In the genomic region with DNA sequence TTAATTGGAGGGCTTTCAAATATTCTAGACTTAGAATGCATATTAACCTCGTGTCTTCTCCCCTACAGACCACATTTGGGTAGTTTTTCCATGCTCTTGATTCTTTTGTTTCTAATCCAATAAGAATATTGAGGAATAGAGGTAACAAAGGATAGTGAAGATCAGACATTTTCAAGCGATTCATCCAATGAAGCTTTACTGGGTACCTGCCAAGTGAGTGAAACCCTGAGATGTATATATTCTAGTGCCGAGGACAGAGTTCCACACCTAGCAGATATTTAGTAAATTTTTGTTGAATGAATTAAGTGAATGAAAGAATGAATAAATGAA, we compare ENCODE assay signal across 8 cellular contexts. TPM values are rescaled to one million over a fixed set of nuclear protein-coding genes. Genes with fewer than 3 reads are reported as not detected.
A peak's percentile ranks its signal among the peaks of the same experiment; 100 is the strongest.
DNase-seq lines count a peak whose midpoint lies in the region; ATAC-seq and TF ChIP-seq lines count a peak whose summit lies in the region.

No MANE protein-coding gene starts in this region.

- H3K4me3 Mint-ChIP-seq in activated CD4-positive, alpha-beta T cell treated with anti-CD3 and anti-CD28 coated beads, Interleukin-2, amount 10 ng/mL, durations not matched to agents 24 days and 14 days: peak overlapping the region; percentile 93
- peak overlapping the region; percentile 94 for H3K4me3 Mint-ChIP-seq in neural progenitor cell

- peaks cover 23% of the 10 kb centered on the region for H3K36me3 Mint-ChIP-seq in activated CD4-positive, alpha-beta T cell treated with anti-CD3 and anti-CD28 coated beads, Interleukin-2, amount 10 ng/mL, durations not matched to agents 24 days and 14 days (ENCODE audit: low read depth)
- H3K36me3 Mint-ChIP-seq in neural progenitor cell: peaks cover 3% of the 10 kb centered on the region

- peaks cover 29% of the 10 kb centered on the region for H3K4me1 ChIP-seq in Loucy (ENCODE audit: insufficient read depth, low read length, poor library complexity, severe bottlenecking)
- no peaks in the 10 kb centered on the region for H3K4me1 ChIP-seq in colonic mucosa
- H3K4me1 ChIP-seq in neural progenitor cell: peaks cover 6% of the 10 kb centered on the region

- intact Hi-C loops in activated CD4-positive, alpha-beta T cell treated with anti-CD3 and anti-CD28 coated beads, Interleukin-2, amount 10 ng/mL, durations not matched to agents 24 days and 14 days (cut with micrococcal nuclease): loop anchor here (1.0 to 10.0 kb wide), 5 partner anchors 73 to 1283 kb away; partner anchors contain the start of gene N4BP2L2
- intact Hi-C loops in colonic mucosa (cut with DNase I) (loop anchor here (10.0 kb wide), 1 partner anchor 267 kb away; no protein-coding TSS in a partner anchor), posterior cingulate gyrus (cut with DNase I) (no loop called here)

- H3K9ac ChIP-seq in Loucy (ENCODE audit: low read depth, low read length, poor library complexity, severe bottlenecking) (peak overlapping the region; percentile 91), colonic mucosa (ENCODE audit: low read depth in 2 of 2, low read length in 2 of 2) (peak overlapping the region; percentile 13 to 40), neural progenitor cell (peak overlapping the region; percentile 84)

- no peaks in the 10 kb centered on the region for H3K9me3 ChIP-seq in Loucy (ENCODE audit: insufficient read depth, low read depth, low read length)
- no peaks in the 10 kb centered on the region for H3K9me3 ChIP-seq in colonic mucosa
- no peaks in the 10 kb centered on the region for H3K9me3 ChIP-seq in neural progenitor cell (ENCODE audit: low read depth)

- TF ChIP-seq CTCF in Loucy (conservative IDR thresholded peaks at IDR 0.05; ENCODE audit: low read length): no peak
- no peak for TF ChIP-seq CTCF in colonic mucosa (IDR thresholded peaks at IDR 0.05)
- TF ChIP-seq CTCF in neural progenitor cell (IDR thresholded peaks at IDR 0.05): no peak

- H3K27ac ChIP-seq in colonic mucosa (no peak overlapping the region), neural progenitor cell (no peak overlapping the region)

- H2AFZ ChIP-seq in Loucy (ENCODE audit: low read length): peak overlapping the region; percentile 100
- peak overlapping the region; percentile 91 for H2AFZ ChIP-seq in neural progenitor cell (replicated peaks)

- peak overlapping the region; percentile 90 for H3K4me3 ChIP-seq in Loucy (ENCODE audit: low read length, poor library complexity, severe bottlenecking)
- peak overlapping the region; percentile 82 for H3K4me3 ChIP-seq in colonic mucosa
- H3K4me3 ChIP-seq in neural progenitor cell: peak overlapping the region; percentile 84

- H3K27me3 Mint-ChIP-seq in activated CD4-positive, alpha-beta T cell treated with anti-CD3 and anti-CD28 coated beads, Interleukin-2, amount 10 ng/mL, durations not matched to agents 24 days and 14 days: no peaks in the 10 kb centered on the region
- no peaks in the 10 kb centered on the region for H3K27me3 Mint-ChIP-seq in neural progenitor cell (ENCODE audit: insufficient read depth, low read depth)

- DNase-seq in activated CD4-positive, alpha-beta T cell treated with anti-CD3 and anti-CD28 coated beads, Interleukin-2, amount 10 ng/mL, durations not matched to agents 24 days and 14 days: no peak
- no peak for DNase-seq in activated CD4-positive, alpha-beta T cell treated with anti-CD3 and anti-CD28 coated beads for 48 hours
- DNase-seq in colonic mucosa (no peak), neural progenitor cell (ENCODE audit: low spot score) (no peak), posterior cingulate gyrus (no peak), NCI-H226 (no peak)

- peaks cover 26% of the 10 kb centered on the region for H3K4me1 Mint-ChIP-seq in activated CD4-positive, alpha-beta T cell treated with anti-CD3 and anti-CD28 coated beads, Interleukin-2, amount 10 ng/mL, durations not matched to agents 24 days and 14 days
- H3K4me1 Mint-ChIP-seq in neural progenitor cell: peaks cover 18% of the 10 kb centered on the region

- no peaks in the 10 kb centered on the region for H3K9me3 Mint-ChIP-seq in activated CD4-positive, alpha-beta T cell treated with anti-CD3 and anti-CD28 coated beads, Interleukin-2, amount 10 ng/mL, durations not matched to agents 24 days and 14 days
- no peaks in the 10 kb centered on the region for H3K9me3 Mint-ChIP-seq in neural progenitor cell

- H3K79me2 ChIP-seq in Loucy (ENCODE audit: insufficient read depth, low read length): peaks cover 43% of the 10 kb centered on the region
- peaks cover 47% of the 10 kb centered on the region for H3K79me2 ChIP-seq in neural progenitor cell (ENCODE audit: low read depth)

- H3K27me3 ChIP-seq in Loucy (ENCODE audit: insufficient read depth, low read length, poor library complexity, severe bottlenecking) (peaks cover 24% of the 10 kb centered on the region), colonic mucosa (no peaks in the 10 kb centered on the region), neural progenitor cell (peaks cover 23% of the 10 kb centered on the region)

- no peaks in the 10 kb centered on the region for H3K36me3 ChIP-seq in Loucy (ENCODE audit: insufficient read depth, low read length)
- no peaks in the 10 kb centered on the region for H3K36me3 ChIP-seq in colonic mucosa
- H3K36me3 ChIP-seq in neural progenitor cell: no peaks in the 10 kb centered on the region

- H3F3A ChIP-seq in Loucy (ENCODE audit: low read depth) (no peaks in the 10 kb centered on the region), neural progenitor cell (ENCODE audit: low read depth) (no peaks in the 10 kb centered on the region)

- ATAC-seq in HG03354 (IDR thresholded peaks at IDR 0.05; ENCODE audit: poor library complexity, severe bottlenecking, unreplicated experiment): no peak

- H4K20me1 ChIP-seq in Loucy (ENCODE audit: insufficient read depth, low read length, poor library complexity, severe bottlenecking) (peaks cover 18% of the 10 kb centered on the region), neural progenitor cell (ENCODE audit: low read depth) (peaks cover 11% of the 10 kb centered on the region)

- no peaks in the 10 kb centered on the region for H3K9me2 ChIP-seq in Loucy (replicated peaks; ENCODE audit: low read depth, low read length)

- peak overlapping the region; percentile 95 for H3K27ac Mint-ChIP-seq in activated CD4-positive, alpha-beta T cell treated with anti-CD3 and anti-CD28 coated beads, Interleukin-2, amount 10 ng/mL, durations not matched to agents 24 days and 14 days
- peak overlapping the region; percentile 98 for H3K27ac Mint-ChIP-seq in neural progenitor cell

- H3K4me2 ChIP-seq in Loucy (ENCODE audit: low read depth, low read length, poor library complexity, severe bottlenecking) (peak overlapping the region; percentile 75), neural progenitor cell (peak overlapping the region; percentile 74)

RNA-seq across cellular contexts. Expression of gene RFC3, which starts 0.5 kb away (rescaled TPM):
- total RNA-seq in activated CD4-positive, alpha-beta T cell treated with anti-CD3 and anti-CD28 coated beads, Interleukin-2, amount 10 ng/mL, durations not matched to agents 24 days and 14 days: 77.8 and 81.0 TPM in 2 replicates
- total RNA-seq in colonic mucosa (10 to 100 TPM in 1 of 2 donors, 1 to 10 TPM in 1; 5.9 to 21.6 TPM), neural progenitor cell (ENCODE audit: low replicate concordance) (62.9 and 82.7 TPM in 2 replicates)

Comparison
In these comparisons a context has a peak if more than half of its experiments do, and no peak if none do; other contexts are left out.
1. H3K9ac ChIP-seq: peak in every context shown above with its lines; median percentile 91 in Loucy; 84 in neural progenitor cell; 26 in colonic mucosa.